16 cellular contexts compared by ENCODE assay signal in the genomic region with DNA sequence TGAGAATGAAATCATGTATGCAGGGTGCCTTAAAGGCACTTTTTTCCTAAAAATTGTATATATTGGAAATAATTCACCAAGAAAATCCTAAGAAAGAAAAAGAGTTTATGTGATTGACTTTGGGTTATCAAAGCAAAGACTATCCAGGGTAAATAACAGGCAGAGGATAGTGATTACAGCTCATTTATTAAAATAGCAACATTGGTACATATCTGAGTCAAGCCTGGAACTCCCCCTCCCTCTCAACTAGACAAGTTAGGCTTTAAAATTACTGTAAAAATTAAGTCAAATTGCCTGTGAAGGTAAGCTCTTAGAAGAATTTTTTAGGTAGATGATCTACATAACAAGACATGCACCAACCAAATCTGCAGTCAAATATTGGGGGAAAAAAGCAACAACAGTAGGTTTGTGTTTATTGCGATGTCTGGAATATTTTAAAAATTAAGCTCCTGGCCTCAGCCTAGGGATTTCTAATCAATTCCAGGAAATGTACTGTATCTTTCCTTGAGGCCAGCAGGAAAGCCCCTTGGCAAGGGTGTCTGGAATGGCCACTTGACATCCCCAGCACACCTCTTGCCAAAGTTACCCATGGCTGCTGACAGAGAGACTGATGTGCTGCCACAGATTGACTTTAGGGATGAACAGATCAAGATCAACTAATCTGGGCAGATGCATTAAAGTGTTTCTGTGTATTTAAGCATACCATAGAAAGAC. TPM values are rescaled to one million over a fixed set of nuclear protein-coding genes. Genes with fewer than 3 reads are reported as not detected.
DNase-seq lines count a peak whose midpoint lies in the region; ATAC-seq and TF ChIP-seq lines count a peak whose summit lies in the region.
"Had no signal": no experiment of that assay in that cellular context is flagged by ENCODE, and none has a peak within 500 bp of the region (broad histone marks: within the 10 kb centered on the region; RNA-seq: fewer than 3 reads in every experiment).

No MANE protein-coding gene starts in this region.

- H3K9ac ChIP-seq in DND-41 (ENCODE audit: low read depth, low read length) = peak overlapping the region; percentile 60
- H3K9ac ChIP-seq: neural progenitor cell had no signal

- ATAC-seq in DND-41 (ENCODE audit: insufficient read depth, low read depth) = no peak
- ATAC-seq in activated naive CD4-positive, alpha-beta T cell treated with anti-CD3 and anti-CD28 coated beads, Interleukin-2, amount 50 U/mL, for 72 hours = peak in 1 of 2 donors; percentile 12
- no peak for ATAC-seq in GM21529 (IDR thresholded peaks at IDR 0.05; ENCODE audit: unreplicated experiment)
- ATAC-seq: left ventricle myocardium superior, right lobe of liver had no signal

- peaks cover 68% of the 10 kb centered on the region for H3K4me1 ChIP-seq in DND-41 (ENCODE audit: insufficient read depth, low read length)
- H3K4me1 ChIP-seq: adrenal gland, colonic mucosa had no signal

- no peaks in the 10 kb centered on the region for H3K36me3 ChIP-seq in DND-41 (ENCODE audit: insufficient read depth, low read length)
- H3K36me3 ChIP-seq: adrenal gland, colonic mucosa, neural progenitor cell, right lobe of liver had no signal

- H3K79me2 ChIP-seq in DND-41 (ENCODE audit: insufficient read depth, low read length) = no peaks in the 10 kb centered on the region

- H3K36me3 Mint-ChIP-seq in activated naive CD4-positive, alpha-beta T cell treated with anti-CD3 and anti-CD28 coated beads, Interleukin-2, amount 50 U/mL, for 72 hours = peaks cover 11 to 27% of the 10 kb centered on the region in 2 donors
- H3K36me3 Mint-ChIP-seq: neural progenitor cell had no signal

- H3K4me3 ChIP-seq in AG04450 (ENCODE audit: low read depth, low read length) (peak overlapping the region; percentile 17; the same call in 1 of the 2 replicates), DND-41 (ENCODE audit: low read depth in 1 of 2, low read length in 2 of 2) (peak overlapping the region in 1 of 2 experiments; percentile 49; a peak in 2 of 4 replicates)
- H3K4me3 ChIP-seq in Jurkat, Clone E6-1 (ENCODE audit: low read length) = peak overlapping the region; percentile 48
- H3K4me3 ChIP-seq: adrenal gland, colonic mucosa, neural progenitor cell, right lobe of liver had no signal

- H3K9me3 ChIP-seq in AG04450 (ENCODE audit: control insufficient read depth, insufficient read depth, low read length) (no peaks in the 10 kb centered on the region), DND-41 (ENCODE audit: insufficient read depth, low read length, severe bottlenecking) (peaks cover 16% of the 10 kb centered on the region)
- H3K9me3 ChIP-seq: colonic mucosa, right lobe of liver had no signal

- DNase-seq in AG04450 (ENCODE audit: low read depth, low spot score) (no peak), DND-41 (peak; percentile 46), NCI-H226 (no peak), NCI-H1436 treated with DMSO at 0.1 percent for 48 hours (lab: John Stamatoyannopoulos, UW) (no peak), cerebellum (ENCODE audit: low spot score) (no peak)
- DNase-seq in Jurkat, Clone E6-1 (ENCODE audit: low read depth, low spot score) = peak; percentile 59
- no peak for DNase-seq in activated naive CD4-positive, alpha-beta T cell treated with anti-CD3 and anti-CD28 coated beads, Interleukin-2, amount 50 U/mL, for 72 hours (ENCODE audit: low spot score in 2 of 2)
- DNase-seq: adrenal gland; colonic mucosa; GDM1; hypothalamus; left ventricle myocardium superior; right lobe of liver; stimulated activated CD4-positive, alpha-beta T cell treated with anti-CD3 and anti-CD28 coated beads, Interleukin-4, amount 100 ng/mL, for 4 hours had no signal

- no peaks in the 10 kb centered on the region for H4K20me1 ChIP-seq in DND-41 (ENCODE audit: insufficient read depth, low read length)

- POLR2A ChIA-PET in AG04450 (lab: Yijun Ruan, JAX) = no interaction called here

- H2AFZ ChIP-seq in DND-41 (ENCODE audit: low read depth, low read length) = peak overlapping the region; percentile 67
- H2AFZ ChIP-seq: neural progenitor cell had no signal

- peak overlapping the region; percentile 71 for H3K4me2 ChIP-seq in DND-41 (ENCODE audit: insufficient read depth, low read length)
- H3K4me2 ChIP-seq: neural progenitor cell had no signal

- H3K27me3 ChIP-seq in AG04450 (ENCODE audit: control insufficient read depth, insufficient read depth, low read length) (peaks cover 7% of the 10 kb centered on the region), DND-41 (ENCODE audit: insufficient read depth, low read length, poor library complexity) (no peaks in the 10 kb centered on the region)
- H3K27me3 ChIP-seq: adrenal gland, colonic mucosa, neural progenitor cell, right lobe of liver had no signal

- TF ChIP-seq CTCF in AG04450 (IDR thresholded peaks at IDR 0.05; ENCODE audit: low read depth, low read length) (no peak), DND-41 (IDR thresholded peaks at IDR 0.05; ENCODE audit: borderline replicate concordance, extremely low read depth, low read length, poor library complexity, severe bottlenecking) (no peak)

- no peak overlapping the region for H3K27ac ChIP-seq in AG04450 (ENCODE audit: low read depth, low read length)
- peak overlapping the region; percentile 95 for H3K27ac ChIP-seq in DND-41 (ENCODE audit: low read length)
- H3K27ac ChIP-seq: adrenal gland, colonic mucosa, neural progenitor cell, right lobe of liver had no signal

- CTCF ChIA-PET in AG04450 (lab: Charles Lee) = no interaction called here

- peaks cover 8 to 10% of the 10 kb centered on the region in 2 donors for H3K9me3 Mint-ChIP-seq in activated naive CD4-positive, alpha-beta T cell treated with anti-CD3 and anti-CD28 coated beads, Interleukin-2, amount 50 U/mL, for 72 hours

- peak overlapping the region; percentile 92 to 95 for H3K27ac Mint-ChIP-seq in activated naive CD4-positive, alpha-beta T cell treated with anti-CD3 and anti-CD28 coated beads, Interleukin-2, amount 50 U/mL, for 72 hours
- H3K27ac Mint-ChIP-seq: neural progenitor cell had no signal

RNA-seq across cellular contexts. Expression of a gene that starts 31.2 kb away (rescaled TPM):
- polyA plus RNA-seq in AG04450 (2011; rRNA removed) = 74.2 and 101 TPM in 2 replicates
- 59.5 and 100 TPM in 2 replicates for polyA minus RNA-seq in AG04450 (2011; rRNA and poly(A)+ RNA removed)
- 69.9 TPM for polyA plus RNA-seq in Jurkat, Clone E6-1 (2012; ENCODE audit: insufficient read depth, insufficient read length)
- total RNA-seq in activated naive CD4-positive, alpha-beta T cell treated with anti-CD3 and anti-CD28 coated beads, Interleukin-2, amount 50 U/mL, for 72 hours = 100 to 1,000 TPM; 147 to 234 TPM
- total RNA-seq in cerebellum = 77.2 TPM

Comparison
In these comparisons a context has a peak if more than half of its experiments do, and no peak if none do; other contexts are left out.
1. DNase-seq: peak in DND-41 (single experiment) and Jurkat, Clone E6-1 (single experiment); none in AG04450 (single experiment), activated naive CD4-positive, alpha-beta T cell treated with anti-CD3 and anti-CD28 coated beads, Interleukin-2, amount 50 U/mL, for 72 hours (0 of 2), NCI-H226 (single experiment), NCI-H1436 treated with DMSO at 0.1 percent for 48 hours (single experiment) and cerebellum (single experiment).